Comparison of ENCODE assay signal across 2 cellular contexts in the genomic region with DNA sequence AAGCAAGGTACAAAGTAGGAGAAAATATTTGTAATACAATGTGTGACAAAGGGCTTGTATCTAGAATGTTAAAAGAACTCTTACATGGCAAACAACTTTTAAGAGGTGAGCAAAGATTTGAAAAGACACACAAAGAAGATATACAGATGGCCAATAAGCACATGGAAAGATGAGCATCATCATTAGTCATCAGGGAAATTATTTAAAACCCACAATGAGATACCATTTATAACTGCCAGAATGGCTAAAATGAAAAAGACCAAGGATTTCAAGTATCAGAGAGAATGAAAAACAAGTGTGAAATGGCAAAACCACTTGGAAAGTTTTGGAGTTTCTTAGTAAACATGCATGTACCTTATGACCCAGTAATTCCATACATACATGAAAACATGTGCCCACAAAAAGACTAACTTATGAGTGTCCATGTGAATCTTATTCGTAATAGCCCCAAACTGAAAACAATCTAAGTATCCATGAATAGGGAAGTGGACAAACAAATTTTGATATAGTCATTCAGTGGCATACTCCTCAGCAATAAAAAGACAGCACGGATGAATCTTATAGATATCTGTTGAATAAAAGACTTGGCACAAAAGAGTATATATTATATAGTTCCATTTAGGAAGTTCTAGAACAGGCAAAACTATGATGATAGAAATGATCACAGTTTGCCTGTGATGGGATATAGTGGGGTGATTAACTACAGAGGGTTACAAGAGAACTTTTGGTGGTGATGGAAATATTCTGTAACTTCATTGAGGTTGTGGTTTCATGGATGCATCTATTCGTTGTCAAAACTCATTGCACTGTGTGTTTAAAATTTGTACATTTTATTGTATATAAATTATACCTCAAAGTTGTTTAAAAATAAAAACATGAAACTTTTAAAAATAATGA.
TF ChIP-seq lines count a peak whose summit lies in the region.

No MANE protein-coding gene starts in this region.

TF ChIP-seq in IMR-90, 13 proteins besides CTCF, POLR2A, EP300 and RAD21:
- TF ChIP-seq RFX5 (IDR thresholded peaks at IDR 0.05; ENCODE audit: low read depth, low read length) (no peak), USF2 (IDR thresholded peaks at IDR 0.05; ENCODE audit: low read depth, low read length) (no peak), NFE2L2 (IDR thresholded peaks at IDR 0.05; ENCODE audit: low read depth, low read length) (no peak), SMC3 (IDR thresholded peaks at IDR 0.05; ENCODE audit: low read depth, low read length) (no peak), BHLHE40 (IDR thresholded peaks at IDR 0.05; ENCODE audit: low read depth, low read length) (no peak), MAFK (IDR thresholded peaks at IDR 0.05; ENCODE audit: low read depth, low read length) (no peak), MXI1 (IDR thresholded peaks at IDR 0.05; ENCODE audit: borderline replicate concordance, low read depth, low read length) (no peak), FOS (IDR thresholded peaks at IDR 0.05; ENCODE audit: low read depth, low read length) (no peak)
- TF ChIP-seq, protein P1, sequence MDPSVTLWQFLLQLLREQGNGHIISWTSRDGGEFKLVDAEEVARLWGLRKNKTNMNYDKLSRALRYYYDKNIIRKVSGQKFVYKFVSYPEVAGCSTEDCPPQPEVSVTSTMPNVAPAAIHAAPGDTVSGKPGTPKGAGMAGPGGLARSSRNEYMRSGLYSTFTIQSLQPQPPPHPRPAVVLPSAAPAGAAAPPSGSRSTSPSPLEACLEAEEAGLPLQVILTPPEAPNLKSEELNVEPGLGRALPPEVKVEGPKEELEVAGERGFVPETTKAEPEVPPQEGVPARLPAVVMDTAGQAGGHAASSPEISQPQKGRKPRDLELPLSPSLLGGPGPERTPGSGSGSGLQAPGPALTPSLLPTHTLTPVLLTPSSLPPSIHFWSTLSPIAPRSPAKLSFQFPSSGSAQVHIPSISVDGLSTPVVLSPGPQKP (IDR thresholded peaks at IDR 0.05; ENCODE audit: borderline replicate concordance, low read depth, low read length) = no peak

TF ChIP-seq in GM12891, 5 proteins besides CTCF, POLR2A, EP300 and RAD21:
- TF ChIP-seq SPI1 (IDR thresholded peaks at IDR 0.05; ENCODE audit: low read depth, low read length) (no peak), PAX5 (IDR thresholded peaks at IDR 0.05; ENCODE audit: insufficient read depth, low read length, severe bottlenecking) (no peak), TAF1 (IDR thresholded peaks at IDR 0.05; ENCODE audit: low read depth, low read length) (no peak), POLR2AphosphoS5 (IDR thresholded peaks at IDR 0.05; ENCODE audit: low read depth, low read length) (no peak), POU2F2 (IDR thresholded peaks at IDR 0.05; ENCODE audit: low read depth, low read length) (no peak)
